In the genomic region with DNA sequence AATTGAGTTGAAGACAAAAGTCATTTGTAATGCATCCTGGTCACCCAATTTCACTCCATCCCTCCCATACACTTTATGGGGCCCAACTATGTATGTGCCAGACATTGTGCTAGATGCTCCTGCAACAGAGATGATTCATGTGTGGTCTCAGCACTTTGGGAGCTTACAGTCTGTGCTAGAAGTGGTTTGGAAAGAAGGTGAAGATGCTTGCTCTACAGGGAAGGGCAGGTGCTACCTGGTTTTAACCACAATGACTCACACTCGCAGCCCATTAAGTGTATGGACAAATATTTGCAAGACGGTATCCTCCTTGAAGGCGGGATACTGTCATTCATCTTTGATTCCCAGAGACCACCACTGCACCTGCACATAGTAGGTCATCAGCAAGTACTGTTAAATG, we compare ENCODE assay signal across 20 cellular contexts.
"Had no signal": no experiment of that assay in that cellular context is flagged by ENCODE, and none has a peak within 500 bp of the region (broad histone marks: within the 10 kb centered on the region; RNA-seq: fewer than 3 reads in every experiment).

No MANE protein-coding gene starts in this region.

- H3K27ac ChIP-seq: brain microvascular endothelial cell, esophagus muscularis mucosa, lower lobe of right lung, pancreas, right lobe of liver, upper lobe of right lung had no signal

- H3K4me3 Mint-ChIP-seq: activated naive CD8-positive, alpha-beta T cell treated with anti-CD3 and anti-CD28 coated beads, Interleukin-2, amount 10 ng/mL, durations not matched to agents 7 days and 5 days; activated T-helper 17 cell treated with anti-CD3 and anti-CD28 coated beads, Interleukin-2, amount 50 U/mL, for 72 hours had no signal

- H3K9me3 Mint-ChIP-seq: activated naive CD8-positive, alpha-beta T cell treated with anti-CD3 and anti-CD28 coated beads, Interleukin-2, amount 10 ng/mL, durations not matched to agents 7 days and 5 days; activated T-helper 17 cell treated with anti-CD3 and anti-CD28 coated beads, Interleukin-2, amount 50 U/mL, for 72 hours; stimulated activated naive CD8-positive, alpha-beta T cell treated with anti-CD3 and anti-CD28 coated beads, Interleukin-15, amount 100 ng/mL, for 72 hours had no signal

- H3K4me1 Mint-ChIP-seq: activated T-helper 17 cell treated with anti-CD3 and anti-CD28 coated beads, Interleukin-2, amount 50 U/mL, for 72 hours had no signal

- DNase-seq: activated CD4-positive, alpha-beta T cell treated with anti-CD3 and anti-CD28 coated beads for 1 hour; activated CD4-positive, alpha-beta T cell treated with anti-CD3 and anti-CD28 coated beads, Interleukin-2, amount 50 U/mL, for 4 hours; activated naive CD4-positive, alpha-beta T cell; activated naive CD8-positive, alpha-beta T cell treated with anti-CD3 and anti-CD28 coated beads, Interleukin-2, amount 10 ng/mL, durations not matched to agents 7 days and 5 days; brain microvascular endothelial cell; cerebellar nuclear complex; cortex of kidney; effector CD4-positive, alpha-beta T cell; left colon; lower lobe of right lung; pancreas; right lobe of liver; small intestine; stimulated activated CD4-positive, alpha-beta T cell treated with anti-CD3 and anti-CD28 coated beads, Interleukin-15, amount 100 ng/mL, for 24 hours; stimulated activated CD4-positive, alpha-beta T cell treated with anti-CD3 and anti-CD28 coated beads, Interleukin-2, amount 100 ng/mL, for 48 hours; stimulated activated naive CD8-positive, alpha-beta T cell treated with anti-CD3 and anti-CD28 coated beads, Interleukin-15, amount 100 ng/mL, for 72 hours; T-helper 2 cell; upper lobe of right lung had no signal

- H3K36me3 Mint-ChIP-seq: activated naive CD8-positive, alpha-beta T cell treated with anti-CD3 and anti-CD28 coated beads, Interleukin-2, amount 10 ng/mL, durations not matched to agents 7 days and 5 days had no signal

- H3K36me3 ChIP-seq: brain microvascular endothelial cell, esophagus muscularis mucosa, lower lobe of right lung, pancreas, right lobe of liver, upper lobe of right lung had no signal

- ATAC-seq: activated T-helper 17 cell treated with anti-CD3 and anti-CD28 coated beads, Interleukin-2, amount 50 U/mL, for 72 hours; left colon; pancreas; stimulated activated naive CD8-positive, alpha-beta T cell treated with anti-CD3 and anti-CD28 coated beads, Interleukin-15, amount 100 ng/mL, for 72 hours; upper lobe of right lung had no signal

- H3K9me3 ChIP-seq: esophagus muscularis mucosa, lower lobe of right lung, pancreas, right lobe of liver, upper lobe of right lung had no signal

- H3K4me3 ChIP-seq: lower lobe of right lung, pancreas, right lobe of liver, upper lobe of right lung had no signal

- H3K27ac Mint-ChIP-seq: activated naive CD8-positive, alpha-beta T cell treated with anti-CD3 and anti-CD28 coated beads, Interleukin-2, amount 10 ng/mL, durations not matched to agents 7 days and 5 days; activated T-helper 17 cell treated with anti-CD3 and anti-CD28 coated beads, Interleukin-2, amount 50 U/mL, for 72 hours; stimulated activated naive CD8-positive, alpha-beta T cell treated with anti-CD3 and anti-CD28 coated beads, Interleukin-15, amount 100 ng/mL, for 72 hours had no signal

- FAIRE-seq: pancreas, small intestine had no signal
